In the genomic region with DNA sequence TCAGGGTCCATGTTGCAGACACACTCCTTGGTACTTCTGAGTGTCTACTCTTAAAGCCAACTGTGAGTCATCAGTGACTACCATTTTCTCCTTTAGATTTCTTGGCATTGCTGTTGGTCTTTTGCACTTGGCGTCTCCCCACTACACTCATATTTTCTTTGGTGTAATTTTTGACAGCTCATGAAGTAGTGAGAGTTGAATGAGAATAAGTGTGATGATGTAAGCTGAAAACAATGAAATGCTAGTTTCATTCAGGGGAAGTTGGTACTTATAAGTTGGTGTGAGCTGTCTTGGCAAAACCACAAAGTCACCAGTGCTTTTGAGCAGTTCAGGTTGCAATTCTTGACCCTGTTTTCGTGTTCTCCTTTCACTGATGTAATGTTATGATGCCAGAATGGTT, we compare ENCODE assay signal across 25 cellular contexts.
DNase-seq lines count a peak whose midpoint lies in the region; ATAC-seq and TF ChIP-seq lines count a peak whose summit lies in the region.
"Had no signal": no experiment of that assay in that cellular context is flagged by ENCODE, and none has a peak within 500 bp of the region (broad histone marks: within the 10 kb centered on the region; RNA-seq: fewer than 3 reads in every experiment).

No MANE protein-coding gene starts in this region.

- DNase-seq in DMS53 (lab: John Stamatoyannopoulos, UW) (peak; percentile 5), DMS53 treated with DMSO at 0.1 percent for 48 hours (lab: John Stamatoyannopoulos, UW; ENCODE audit: unreplicated experiment) (no peak), MV-4-11 (lab: John Stamatoyannopoulos, UW) (peak; percentile 50), epithelial cell of esophagus (ENCODE audit: low read depth) (peak; percentile 43), renal cortical epithelial cell (ENCODE audit: low read depth) (peak; percentile 44)
- DNase-seq in activated CD4-positive, alpha-beta memory T cell treated with anti-CD3 and anti-CD28 coated beads for 36 hours = no peak
- DNase-seq in activated effector memory CD4-positive, alpha-beta T cell treated with Interleukin-2 at 50 U/mL for 16 hours = no peak
- DNase-seq: activated CD4-positive, CD25-positive, alpha-beta regulatory T cell treated with anti-CD3 and anti-CD28 coated beads, Interleukin-2, amount 50 U/mL, for 72 hours; activated CD8-positive, alpha-beta memory T cell treated with anti-CD3 and anti-CD28 coated beads for 24 hours; activated naive CD4-positive, alpha-beta T cell treated with anti-CD3 and anti-CD28 coated beads, Interleukin-2, amount 50 U/mL, for 16 hours; activated T-cell treated with anti-CD3 and anti-CD28 coated beads, Interleukin-2, amount 50 U/mL, for 24 hours; CD8-positive, alpha-beta memory T cell; DND-41; left cardiac atrium; naive thymus-derived CD4-positive, alpha-beta T cell; NCI-H1436 treated with DMSO at 0.1 percent for 48 hours; NCI-H2171; NCI-H526 treated with DMSO at 0.1 percent for 48 hours; Right ventricle myocardium superior; stimulated activated CD4-positive, alpha-beta T cell treated with anti-CD3 and anti-CD28 coated beads, Interleukin-4, amount 100 ng/mL, for 4 hours had no signal

- peaks cover 3% of the 10 kb centered on the region for H3K27me3 Mint-ChIP-seq in activated CD4-positive, alpha-beta memory T cell treated with anti-CD3 and anti-CD28 coated beads for 36 hours

- H3K36me3 Mint-ChIP-seq in activated CD4-positive, alpha-beta memory T cell treated with anti-CD3 and anti-CD28 coated beads for 36 hours = no peaks in the 10 kb centered on the region
- H3K36me3 Mint-ChIP-seq: naive thymus-derived CD4-positive, alpha-beta T cell had no signal

- intact Hi-C loops in activated CD4-positive, alpha-beta memory T cell treated with anti-CD3 and anti-CD28 coated beads for 36 hours (cut with micrococcal nuclease) = no loop called here

- POLR2A ChIA-PET in activated CD4-positive, alpha-beta memory T cell treated with anti-CD3 and anti-CD28 coated beads for 36 hours (lab: Charles Lee) = no interaction called here

- H3K4me3 ChIP-seq in epithelial cell of esophagus (ENCODE audit: low read length) = no peak overlapping the region
- H3K4me3 ChIP-seq: tibial nerve had no signal

- no peak overlapping the region for H3K27ac Mint-ChIP-seq in activated CD4-positive, alpha-beta memory T cell treated with anti-CD3 and anti-CD28 coated beads for 36 hours
- H3K27ac Mint-ChIP-seq: activated T-cell treated with anti-CD3 and anti-CD28 coated beads, Interleukin-2, amount 50 U/mL, for 24 hours; CD8-positive, alpha-beta memory T cell; naive thymus-derived CD4-positive, alpha-beta T cell; stimulated activated naive CD8-positive, alpha-beta T cell treated with anti-CD3 and anti-CD28 coated beads, Interleukin-15, Interleukin-2, amounts not matched to agents 100 ng/mL and 50 ng/mL, for 24 hours had no signal

- no peaks in the 10 kb centered on the region for H3K9me3 Mint-ChIP-seq in activated CD4-positive, alpha-beta memory T cell treated with anti-CD3 and anti-CD28 coated beads for 36 hours
- H3K9me3 Mint-ChIP-seq: activated T-cell treated with anti-CD3 and anti-CD28 coated beads, Interleukin-2, amount 50 U/mL, for 24 hours; stimulated activated naive CD8-positive, alpha-beta T cell treated with anti-CD3 and anti-CD28 coated beads, Interleukin-15, Interleukin-2, amounts not matched to agents 100 ng/mL and 50 ng/mL, for 24 hours had no signal

- no peak for ATAC-seq in GM19455 (IDR thresholded peaks at IDR 0.05; ENCODE audit: unreplicated experiment)
- ATAC-seq: esophagus mucosa; HepG2; left cardiac atrium; naive thymus-derived CD4-positive, alpha-beta T cell had no signal

- CTCF ChIA-PET in activated CD4-positive, alpha-beta memory T cell treated with anti-CD3 and anti-CD28 coated beads for 36 hours (lab: Charles Lee) = no interaction called here

- no peak overlapping the region for H3K4me3 Mint-ChIP-seq in activated CD4-positive, alpha-beta memory T cell treated with anti-CD3 and anti-CD28 coated beads for 36 hours
- H3K4me3 Mint-ChIP-seq: activated T-cell treated with anti-CD3 and anti-CD28 coated beads, Interleukin-2, amount 50 U/mL, for 24 hours; CD8-positive, alpha-beta memory T cell; naive thymus-derived CD4-positive, alpha-beta T cell; stimulated activated naive CD8-positive, alpha-beta T cell treated with anti-CD3 and anti-CD28 coated beads, Interleukin-15, Interleukin-2, amounts not matched to agents 100 ng/mL and 50 ng/mL, for 24 hours had no signal

- no peaks in the 10 kb centered on the region for H3K4me1 Mint-ChIP-seq in activated CD4-positive, alpha-beta memory T cell treated with anti-CD3 and anti-CD28 coated beads for 36 hours (ENCODE audit: low read depth)
- H3K4me1 Mint-ChIP-seq: CD8-positive, alpha-beta memory T cell; naive thymus-derived CD4-positive, alpha-beta T cell had no signal

- TF ChIP-seq CTCF in epithelial cell of esophagus (IDR thresholded peaks at IDR 0.05; ENCODE audit: insufficient read depth, low read depth, low read length, missing control alignments) = no peak

Comparison
In these comparisons a context has a peak if more than half of its experiments do, and no peak if none do; other contexts are left out.
1. DNase-seq: peak in DMS53 (single experiment), MV-4-11 (single experiment), epithelial cell of esophagus (single experiment) and renal cortical epithelial cell (single experiment); none in DMS53 treated with DMSO at 0.1 percent for 48 hours (single experiment), activated CD4-positive, alpha-beta memory T cell treated with anti-CD3 and anti-CD28 coated beads for 36 hours (single experiment) and activated effector memory CD4-positive, alpha-beta T cell treated with Interleukin-2 at 50 U/mL for 16 hours (single experiment).